Comparison of ENCODE assay signal across 7 cellular contexts in genomic region chr20:25932170-25932569, GRCh38.
DNase-seq lines count a peak whose midpoint lies in the region; ATAC-seq and TF ChIP-seq lines count a peak whose summit lies in the region.
"Not testable (repeated sequence)": the region's sequence is repeated elsewhere in the genome, so short reads cannot be mapped to it uniquely, and the experiment has no call there.

No MANE protein-coding gene starts in this region.

- H3K9me3 ChIP-seq in PC-3 (ENCODE audit: low read length), result not testable (repeated sequence)

- TF ChIP-seq CTCF in PC-3 (conservative IDR thresholded peaks at IDR 0.05; ENCODE audit: low read depth, low read length), result not testable (repeated sequence)

- H3K4me3 ChIP-seq in PC-3 (ENCODE audit: low read length), result not testable (repeated sequence)

- not testable (repeated sequence) for H4K20me1 ChIP-seq in PC-3 (ENCODE audit: low read length)

- H3K36me3 ChIP-seq in PC-3 (ENCODE audit: low read depth, low read length), result not testable (repeated sequence)

- BruUV-seq in PC-3 (replicated peaks; lab: Mats Ljungman, UMichigan), result not testable (repeated sequence)

- H3K9ac ChIP-seq in PC-3 (ENCODE audit: low read length), result not testable (repeated sequence)

- POLR2A ChIA-PET in PC-3 (lab: Charles Lee; ENCODE audit: unreplicated experiment), result interaction anchor here (0.6 kb wide), 1 partner anchor 16 kb away, joined by 4 read pairs; no protein-coding TSS in a partner anchor

- CTCF ChIA-PET in PC-3 (lab: Charles Lee), result not testable (repeated sequence)

- not testable (repeated sequence) for H3F3A ChIP-seq in PC-3 (ENCODE audit: low read length, unreplicated experiment)

- not testable (repeated sequence) for H3K27me3 ChIP-seq in PC-3 (ENCODE audit: low read length)

- peak; percentile 51 for DNase-seq in EH (ENCODE audit: low read depth)
- peak; percentile 1 for DNase-seq in HPDE6-E6E7 (ENCODE audit: extremely low spot score)
- DNase-seq in PC-3, result peak; percentile 55
- DNase-seq in amniotic epithelial cell (ENCODE audit: low read depth), result peak; percentile 62
- DNase-seq in dedifferentiated amniotic fluid mesenchymal stem cell (ENCODE audit: extremely low spot score), result peak; percentile 40
- DNase-seq in glomerular visceral epithelial cell (ENCODE audit: extremely low spot score), result peak; percentile 75
- peak; percentile 83 for DNase-seq in renal cortical epithelial cell (ENCODE audit: low read depth)

- peak overlapping the region; percentile 65 for H3K4me2 ChIP-seq in PC-3 (ENCODE audit: low read length)

- peaks cover 11% of the 10 kb centered on the region for H3K4me1 ChIP-seq in PC-3 (ENCODE audit: insufficient read depth, low read length)

- H3K27ac ChIP-seq in PC-3 (ENCODE audit: low read length), result not testable (repeated sequence)

- H3K9me2 ChIP-seq in PC-3 (replicated peaks; ENCODE audit: low read length), result not testable (repeated sequence)

- intact Hi-C loops in PC-3 (cut with micrococcal nuclease), result not testable (repeated sequence)

- ATAC-seq in PC-3, result not testable (repeated sequence)

- 0 out of 2 replicates have a peak overlapping the region, but pooled peaks have one; percentile 34 for H2AFZ ChIP-seq in PC-3 (ENCODE audit: low read length)

- not testable (repeated sequence) for H3K79me2 ChIP-seq in PC-3 (ENCODE audit: low read length)

Comparison
In these comparisons a context has a peak if more than half of its experiments do, and no peak if none do; other contexts are left out.
1. DNase-seq: peak in every context shown above with its lines; median percentile 83 in renal cortical epithelial cell; 75 in glomerular visceral epithelial cell; 62 in amniotic epithelial cell; 55 in PC-3; 51 in EH; 40 in dedifferentiated amniotic fluid mesenchymal stem cell; 1 in HPDE6-E6E7.